18 cellular contexts compared by ENCODE assay signal in the genomic region with DNA sequence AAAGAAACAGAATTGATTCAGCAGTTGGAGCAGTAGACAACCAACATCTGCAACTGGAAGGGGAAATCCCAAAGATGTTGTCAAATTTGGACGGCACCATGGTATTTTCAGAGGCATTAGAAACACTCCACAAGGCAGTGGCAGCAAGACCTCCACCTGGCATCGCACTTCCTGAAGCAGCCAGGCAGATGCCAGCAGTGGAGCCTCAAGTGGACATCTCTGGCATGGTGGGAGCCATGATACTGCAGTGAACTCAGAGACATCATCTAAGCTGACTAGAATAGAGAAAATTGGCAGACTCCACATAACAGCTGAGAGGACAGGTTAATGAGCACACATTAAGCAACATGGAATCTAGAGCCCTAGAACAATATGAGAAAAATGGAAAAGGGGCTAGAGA. TPM values are rescaled to one million over a fixed set of nuclear protein-coding genes. Genes with fewer than 3 reads are reported as not detected.
DNase-seq lines count a peak whose midpoint lies in the region; ATAC-seq and TF ChIP-seq lines count a peak whose summit lies in the region.
"Had no signal": no experiment of that assay in that cellular context is flagged by ENCODE, and none has a peak within 500 bp of the region (broad histone marks: within the 10 kb centered on the region; RNA-seq: fewer than 3 reads in every experiment).

No MANE protein-coding gene starts in this region.

- H3K27ac Mint-ChIP-seq in activated naive CD4-positive, alpha-beta T cell treated with anti-CD3 and anti-CD28 coated beads for 36 hours = no peak overlapping the region
- H3K27ac Mint-ChIP-seq in T-helper 17 cell = peak overlapping the region; percentile 51
- H3K27ac Mint-ChIP-seq in stimulated activated naive CD8-positive, alpha-beta T cell treated with anti-CD3 and anti-CD28 coated beads, Interleukin-15, amount 100 ng/mL, for 72 hours = peak overlapping the region; percentile 94 to 96
- H3K27ac Mint-ChIP-seq: brain, progenitor cell of endocrine pancreas had no signal

- peak; percentile 74 for ATAC-seq in HCT116
- no peak for ATAC-seq in T-helper 17 cell
- peak; percentile 72 for ATAC-seq in stimulated activated naive CD8-positive, alpha-beta T cell treated with anti-CD3 and anti-CD28 coated beads, Interleukin-15, amount 100 ng/mL, for 72 hours
- no peak for ATAC-seq in GM21529 (IDR thresholded peaks at IDR 0.05; ENCODE audit: unreplicated experiment)

- no peak for TF ChIP-seq POLR2A in HCT116 (IDR thresholded peaks at IDR 0.05; ENCODE audit: borderline replicate concordance, extremely low read depth, insufficient read depth, insufficient read length)

- H3K27me3 Mint-ChIP-seq in activated naive CD4-positive, alpha-beta T cell treated with anti-CD3 and anti-CD28 coated beads for 36 hours (ENCODE audit: low read depth) = no peaks in the 10 kb centered on the region
- peaks cover 17% of the 10 kb centered on the region for H3K27me3 Mint-ChIP-seq in T-helper 17 cell
- peaks cover 15% of the 10 kb centered on the region for H3K27me3 Mint-ChIP-seq in stimulated activated naive CD8-positive, alpha-beta T cell treated with anti-CD3 and anti-CD28 coated beads, Interleukin-15, amount 100 ng/mL, for 72 hours
- H3K27me3 Mint-ChIP-seq: progenitor cell of endocrine pancreas had no signal

- H2AFZ ChIP-seq in HCT116 (ENCODE audit: low read depth, low read length, poor library complexity, severe bottlenecking) = no peak overlapping the region
- H2AFZ ChIP-seq: hepatocyte had no signal

- H3K4me3 Mint-ChIP-seq in activated naive CD4-positive, alpha-beta T cell treated with anti-CD3 and anti-CD28 coated beads for 36 hours = no peak overlapping the region
- H3K4me3 Mint-ChIP-seq in T-helper 17 cell = no peak overlapping the region
- H3K4me3 Mint-ChIP-seq in stimulated activated naive CD8-positive, alpha-beta T cell treated with anti-CD3 and anti-CD28 coated beads, Interleukin-15, amount 100 ng/mL, for 72 hours = peak overlapping the region in 1 of 2 donors; percentile 18
- H3K4me3 Mint-ChIP-seq: brain had no signal

- no peaks in the 10 kb centered on the region for H3K36me3 ChIP-seq in HCT116 (ENCODE audit: control insufficient read depth in 1 of 2, insufficient read depth in 2 of 2, low read length in 2 of 2)
- H3K36me3 ChIP-seq: esophagus squamous epithelium, thoracic aorta had no signal

- H3K27me3 ChIP-seq in HCT116 (ENCODE audit: insufficient read depth, low read length) = no peaks in the 10 kb centered on the region
- H3K27me3 ChIP-seq: esophagus squamous epithelium, hepatocyte had no signal

- H3K4me1 ChIP-seq in HCT116 (ENCODE audit: control insufficient read depth in 1 of 2, insufficient read depth in 2 of 2, low read length in 2 of 2) = no peaks in the 10 kb centered on the region
- H3K4me1 ChIP-seq: esophagus squamous epithelium had no signal

- H3K9ac ChIP-seq in HCT116 (ENCODE audit: low read length) = no peak overlapping the region

- TF ChIP-seq RAD21 in HCT116 (IDR thresholded peaks at IDR 0.05; ENCODE audit: low read depth) = no peak

- H3K9me3 ChIP-seq in HCT116 (ENCODE audit: control insufficient read depth in 1 of 2, insufficient read depth in 1 of 2, low read depth in 1 of 2, low read length in 2 of 2) (no peaks in the 10 kb centered on the region), T-helper 17 cell (ENCODE audit: control insufficient read depth, low read length, poor library complexity, severe bottlenecking) (no peaks in the 10 kb centered on the region)
- H3K9me3 ChIP-seq: esophagus squamous epithelium, thoracic aorta had no signal

- H3K9me3 Mint-ChIP-seq in activated naive CD4-positive, alpha-beta T cell treated with anti-CD3 and anti-CD28 coated beads for 36 hours = no peaks in the 10 kb centered on the region
- no peaks in the 10 kb centered on the region for H3K9me3 Mint-ChIP-seq in stimulated activated naive CD8-positive, alpha-beta T cell treated with anti-CD3 and anti-CD28 coated beads, Interleukin-15, amount 100 ng/mL, for 72 hours

- no TSS peak for BruUV-seq in HCT116 (replicated peaks; lab: Mats Ljungman, UMichigan)

- no peaks in the 10 kb centered on the region for H3K79me2 ChIP-seq in HCT116 (ENCODE audit: insufficient read depth, low read length)
- H3K79me2 ChIP-seq: hepatocyte had no signal

- CTCF ChIA-PET in activated naive CD4-positive, alpha-beta T cell treated with anti-CD3 and anti-CD28 coated beads for 36 hours (lab: Charles Lee) = no interaction called here
- CTCF ChIA-PET in HCT116 (lab: Charles Lee) = no interaction called here

- H3K27ac ChIP-seq in HCT116 (ENCODE audit: low read depth, low read length) = no peak overlapping the region
- H3K27ac ChIP-seq: esophagus squamous epithelium, hepatocyte, thoracic aorta had no signal

- no peaks in the 10 kb centered on the region for H4K20me1 ChIP-seq in HCT116 (ENCODE audit: insufficient read depth)

- H3K4me2 ChIP-seq in HCT116 (ENCODE audit: low read length) = no peak overlapping the region
- H3K4me2 ChIP-seq: hepatocyte had no signal

- peaks cover 39% of the 10 kb centered on the region for H3K4me1 Mint-ChIP-seq in activated naive CD4-positive, alpha-beta T cell treated with anti-CD3 and anti-CD28 coated beads for 36 hours (ENCODE audit: low read depth)
- H3K4me1 Mint-ChIP-seq in T-helper 17 cell = peaks cover 10% of the 10 kb centered on the region
- H3K4me1 Mint-ChIP-seq in stimulated activated naive CD8-positive, alpha-beta T cell treated with anti-CD3 and anti-CD28 coated beads, Interleukin-15, amount 100 ng/mL, for 72 hours = peaks cover 65% of the 10 kb centered on the region

- TF ChIP-seq CTCF in HCT116 (IDR thresholded peaks at IDR 0.05 in 2 of 3, conservative IDR thresholded peaks at IDR 0.05 in 1 of 3; ENCODE audit: borderline replicate concordance in 1 of 3, insufficient read depth in 1 of 3, low read depth in 2 of 3, low read length in 2 of 3) = peak in 2 of 3 experiments; percentile 24 to 30; a peak in 2 of 6 replicates

- H3K9me2 ChIP-seq in HCT116 (ENCODE audit: insufficient read depth) = no peaks in the 10 kb centered on the region

- DNase-seq in activated naive CD4-positive, alpha-beta T cell treated with anti-CD3 and anti-CD28 coated beads for 36 hours = peak; percentile 47
- no peak for DNase-seq in activated naive CD4-positive, alpha-beta T cell treated with Interleukin-2 at 50 U/mL for 16 hours
- DNase-seq in HCT116 (ENCODE audit: low read depth, low spot score) = no peak
- DNase-seq in T-helper 17 cell = no peak
- peak; percentile 23 to 61 for DNase-seq in stimulated activated naive CD8-positive, alpha-beta T cell treated with anti-CD3 and anti-CD28 coated beads, Interleukin-15, amount 100 ng/mL, for 72 hours
- DNase-seq in midbrain (lab: John Stamatoyannopoulos, UW) = no peak
- no peak for DNase-seq in DMS153 (lab: John Stamatoyannopoulos, UW)
- DNase-seq: activated naive CD4-positive, alpha-beta T cell; dermis blood vessel endothelial cell; esophagus squamous epithelium; GOT3 had no signal

- RAD21 ChIA-PET in HCT116 (lab: Charles Lee; ENCODE audit: low non-redundant PET in 1 of 2, low total read pairs in 2 of 2, uncharacterized antibody in 2 of 2, unreplicated experiment in 2 of 2) = no interaction called here

- H3K4me3 ChIP-seq in HCT116 (replicated peaks in 1 of 2; ENCODE audit: low read depth in 1 of 2, low read length in 2 of 2) = no peak overlapping the region
- H3K4me3 ChIP-seq: esophagus squamous epithelium, hepatocyte, thoracic aorta had no signal

- H3K36me3 Mint-ChIP-seq in activated naive CD4-positive, alpha-beta T cell treated with anti-CD3 and anti-CD28 coated beads for 36 hours (ENCODE audit: low read depth) = no peaks in the 10 kb centered on the region
- H3K36me3 Mint-ChIP-seq in T-helper 17 cell (ENCODE audit: low read depth) = no peaks in the 10 kb centered on the region
- H3K36me3 Mint-ChIP-seq: brain had no signal

- POLR2A ChIA-PET in HCT116 (lab: Charles Lee) = no interaction called here

- intact Hi-C loops in activated naive CD4-positive, alpha-beta T cell treated with anti-CD3 and anti-CD28 coated beads for 36 hours (cut with micrococcal nuclease) = loop anchor here (5.0 kb wide), 1 partner anchor 119 kb away; the partner anchor contains the start of gene DHX9
- intact Hi-C loops in HCT116 (cut with micrococcal nuclease) = no loop called here

TF ChIP-seq in HCT116, 20 proteins besides CTCF, POLR2A, EP300 and RAD21:
- no peak for TF ChIP-seq ELF1 (IDR thresholded peaks at IDR 0.05; ENCODE audit: borderline replicate concordance, low read depth)
- no peak for TF ChIP-seq SRF (IDR thresholded peaks at IDR 0.05; ENCODE audit: low read depth)
- TF ChIP-seq TCF7L2 (IDR thresholded peaks at IDR 0.05; ENCODE audit: borderline replicate concordance, extremely low read depth, insufficient read depth, insufficient read length) = no peak
- no peak for TF ChIP-seq EGR1 (IDR thresholded peaks at IDR 0.05; ENCODE audit: low read depth)
- no peak for TF ChIP-seq EZH2 (IDR thresholded peaks at IDR 0.05)
- TF ChIP-seq SP1 (IDR thresholded peaks at IDR 0.05; ENCODE audit: low read depth) = no peak
- TF ChIP-seq CEBPB (IDR thresholded peaks at IDR 0.05; ENCODE audit: low read depth) = no peak
- TF ChIP-seq FOSL1 (IDR thresholded peaks at IDR 0.05; ENCODE audit: low read depth) = no peak
- TF ChIP-seq ZNF274 (IDR thresholded peaks at IDR 0.05; ENCODE audit: low read depth, low read length) = no peak
- TF ChIP-seq, protein P1, sequence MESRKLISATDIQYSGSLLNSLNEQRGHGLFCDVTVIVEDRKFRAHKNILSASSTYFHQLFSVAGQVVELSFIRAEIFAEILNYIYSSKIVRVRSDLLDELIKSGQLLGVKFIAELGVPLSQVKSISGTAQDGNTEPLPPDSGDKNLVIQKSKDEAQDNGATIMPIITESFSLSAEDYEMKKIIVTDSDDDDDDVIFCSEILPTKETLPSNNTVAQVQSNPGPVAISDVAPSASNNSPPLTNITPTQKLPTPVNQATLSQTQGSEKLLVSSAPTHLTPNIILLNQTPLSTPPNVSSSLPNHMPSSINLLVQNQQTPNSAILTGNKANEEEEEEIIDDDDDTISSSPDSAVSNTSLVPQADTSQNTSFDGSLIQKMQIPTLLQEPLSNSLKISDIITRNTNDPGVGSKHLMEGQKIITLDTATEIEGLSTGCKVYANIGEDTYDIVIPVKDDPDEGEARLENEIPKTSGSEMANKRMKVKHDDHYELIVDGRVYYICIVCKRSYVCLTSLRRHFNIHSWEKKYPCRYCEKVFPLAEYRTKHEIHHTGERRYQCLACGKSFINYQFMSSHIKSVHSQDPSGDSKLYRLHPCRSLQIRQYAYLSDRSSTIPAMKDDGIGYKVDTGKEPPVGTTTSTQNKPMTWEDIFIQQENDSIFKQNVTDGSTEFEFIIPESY (IDR thresholded peaks at IDR 0.05; ENCODE audit: extremely low read depth, insufficient replicate concordance, low read length) = no peak
- no peak for TF ChIP-seq SIN3A (IDR thresholded peaks at IDR 0.05; ENCODE audit: low read depth)
- no peak for TF ChIP-seq MAX (IDR thresholded peaks at IDR 0.05)

RNA-seq across cellular contexts. Expression of gene RGS8, which starts 33.9 kb away (rescaled TPM):
- not detected for total RNA-seq in activated naive CD4-positive, alpha-beta T cell treated with anti-CD3 and anti-CD28 coated beads for 36 hours
- total RNA-seq in HCT116 (2021; ENCODE audit: unreplicated experiment) (not detected), T-helper 17 cell (not detected)
- polyA plus RNA-seq in HCT116 (2012) = not detected in 2 replicates
- total RNA-seq: Daoy, dermis blood vessel endothelial cell, esophagus squamous epithelium, hepatocyte, thoracic aorta had no signal
- polyA plus RNA-seq: BJ, hepatocyte had no signal

Comparison
In these comparisons a context has a peak if more than half of its experiments do, and no peak if none do; other contexts are left out.
1. DNase-seq: peak in activated naive CD4-positive, alpha-beta T cell treated with anti-CD3 and anti-CD28 coated beads for 36 hours (single experiment) and stimulated activated naive CD8-positive, alpha-beta T cell treated with anti-CD3 and anti-CD28 coated beads, Interleukin-15, amount 100 ng/mL, for 72 hours (2 of 2); none in activated naive CD4-positive, alpha-beta T cell treated with Interleukin-2 at 50 U/mL for 16 hours (single experiment), HCT116 (single experiment), T-helper 17 cell (0 of 3), midbrain (single experiment) and DMS153 (single experiment).
2. ATAC-seq: peak in HCT116 (single experiment) and stimulated activated naive CD8-positive, alpha-beta T cell treated with anti-CD3 and anti-CD28 coated beads, Interleukin-15, amount 100 ng/mL, for 72 hours (single experiment); none in T-helper 17 cell (single experiment) and GM21529 (single experiment).